In genomic region chr6:32244946-32245398, GRCh38 we compare ENCODE assay signal across 8 cellular contexts. TPM values are rescaled to one million over a fixed set of nuclear protein-coding genes. Genes with fewer than 3 reads are reported as not detected.
A peak's percentile ranks its signal among the peaks of the same experiment; 100 is the strongest.
DNase-seq lines count a peak whose midpoint lies in the region; ATAC-seq and TF ChIP-seq lines count a peak whose summit lies in the region.

No MANE protein-coding gene starts in this region.

- no peak overlapping the region for H3K27ac ChIP-seq in OCI-LY3 (ENCODE audit: low read length)

- no peaks in the 10 kb centered on the region for H3K4me1 ChIP-seq in BE2C
- H3K4me1 ChIP-seq in OCI-LY3 (ENCODE audit: low read length): peaks cover 25% of the 10 kb centered on the region

- H3K4me3 ChIP-seq in BE2C (ENCODE audit: low read depth, low read length): no peak overlapping the region
- no peak overlapping the region for H3K4me3 ChIP-seq in H7 (ENCODE audit: insufficient read depth, low read depth, low read length)
- H3K4me3 ChIP-seq in OCI-LY3 (ENCODE audit: low read length): peak overlapping the region; percentile 78

- DNase-seq in BE2C (peak; percentile 73), H7 (peak; percentile 93), fibroblast of gingiva (ENCODE audit: low read depth) (peak; percentile 82)
- DNase-seq in activated T-cell treated with anti-CD3 and anti-CD28 coated beads, Interleukin-2, amount 50 U/mL, for 1 hour: peak; percentile 76

- H3K9me3 ChIP-seq in BE2C (no peaks in the 10 kb centered on the region), OCI-LY3 (ENCODE audit: insufficient read depth, low read length) (no peaks in the 10 kb centered on the region)

- peak; percentile 82 for ATAC-seq in stimulated activated memory B cell treated with anti-CD40 and anti-IgM and Interleukin-4, amounts not matched to agents 10 μg/mL and 1 μg/mL and 100 μg/mL, for 72 hours
- ATAC-seq in HG02840 (IDR thresholded peaks at IDR 0.05; ENCODE audit: low FRiP score, unreplicated experiment): no peak

- H3K79me2 ChIP-seq in OCI-LY3 (ENCODE audit: low read length): no peaks in the 10 kb centered on the region

- peaks cover 7% of the 10 kb centered on the region for H3K9me3 Mint-ChIP-seq in nephron
- peaks cover 3% of the 10 kb centered on the region for H3K9me3 Mint-ChIP-seq in stimulated activated memory B cell treated with anti-CD40 and anti-IgM and Interleukin-4, amounts not matched to agents 10 μg/mL and 1 μg/mL and 100 μg/mL, for 72 hours

- H3K36me3 ChIP-seq in BE2C: no peaks in the 10 kb centered on the region
- H3K36me3 ChIP-seq in H7 (replicated peaks; ENCODE audit: control insufficient read depth, insufficient read depth, low read length): no peaks in the 10 kb centered on the region
- H3K36me3 ChIP-seq in OCI-LY3 (replicated peaks; ENCODE audit: low read depth, low read length): no peaks in the 10 kb centered on the region

- peak overlapping the region; percentile 90 for H2AFZ ChIP-seq in OCI-LY3 (ENCODE audit: low read depth, low read length)

- H3K4me1 Mint-ChIP-seq in nephron: peaks cover 25% of the 10 kb centered on the region
- H3K4me1 Mint-ChIP-seq in stimulated activated memory B cell treated with anti-CD40 and anti-IgM and Interleukin-4, amounts not matched to agents 10 μg/mL and 1 μg/mL and 100 μg/mL, for 72 hours: peaks cover 31% of the 10 kb centered on the region

- peaks cover 23% of the 10 kb centered on the region for H3K27me3 ChIP-seq in BE2C
- peaks cover 5% of the 10 kb centered on the region; the same call in 1 of the 2 replicates for H3K27me3 ChIP-seq in H7 (ENCODE audit: control insufficient read depth, insufficient read depth, low read length)
- H3K27me3 ChIP-seq in OCI-LY3 (ENCODE audit: low read depth, low read length): no peaks in the 10 kb centered on the region

- peak overlapping the region; percentile 83 for H3K4me2 ChIP-seq in OCI-LY3 (ENCODE audit: low read length)

- H3K4me3 Mint-ChIP-seq in nephron: peak overlapping the region; percentile 4 to 30 (median 18)
- H3K4me3 Mint-ChIP-seq in stimulated activated memory B cell treated with anti-CD40 and anti-IgM and Interleukin-4, amounts not matched to agents 10 μg/mL and 1 μg/mL and 100 μg/mL, for 72 hours: peak overlapping the region; percentile 67

- peak overlapping the region; percentile 53 for H3K9ac ChIP-seq in OCI-LY3 (ENCODE audit: low read length)

- TF ChIP-seq CTCF in BE2C (IDR thresholded peaks at IDR 0.05; ENCODE audit: low read depth, low read length) (peak; percentile 86), OCI-LY3 (IDR thresholded peaks at IDR 0.05; ENCODE audit: low read depth, low read length) (peak; percentile 82), nephron (IDR thresholded peaks at IDR 0.05; ENCODE audit: unreplicated experiment in 3 of 3) (peak; percentile 91 to 92 (median 92))

- no peaks in the 10 kb centered on the region for H4K20me1 ChIP-seq in OCI-LY3 (ENCODE audit: insufficient read depth, low read length)

- no peaks in the 10 kb centered on the region for H3K27me3 Mint-ChIP-seq in nephron (ENCODE audit: low read depth)
- H3K27me3 Mint-ChIP-seq in stimulated activated memory B cell treated with anti-CD40 and anti-IgM and Interleukin-4, amounts not matched to agents 10 μg/mL and 1 μg/mL and 100 μg/mL, for 72 hours: no peaks in the 10 kb centered on the region

- H3K27ac Mint-ChIP-seq in nephron: peak overlapping the region; percentile 25 to 60 (median 59)
- H3K27ac Mint-ChIP-seq in stimulated activated memory B cell treated with anti-CD40 and anti-IgM and Interleukin-4, amounts not matched to agents 10 μg/mL and 1 μg/mL and 100 μg/mL, for 72 hours: peak overlapping the region; percentile 70

- no peaks in the 10 kb centered on the region for H3K36me3 Mint-ChIP-seq in nephron (ENCODE audit: low read depth)
- H3K36me3 Mint-ChIP-seq in stimulated activated memory B cell treated with anti-CD40 and anti-IgM and Interleukin-4, amounts not matched to agents 10 μg/mL and 1 μg/mL and 100 μg/mL, for 72 hours: no peaks in the 10 kb centered on the region

RNA-seq across cellular contexts. Expression of gene NOTCH4, which starts 21.1 kb away (rescaled TPM):
- 2.2 TPM for polyA plus RNA-seq in BE2C (2012; ENCODE audit: insufficient read depth, insufficient read length, low read depth)
- total RNA-seq in H7 (2014; rRNA removed; shearing (Covaris generic)): 0.96 and 1.6 TPM in 2 replicates

RNA-seq across cellular contexts. Expression of gene GPSM3, which starts 52.5 kb away (rescaled TPM):
- polyA plus RNA-seq in BE2C (2012; ENCODE audit: insufficient read depth, insufficient read length, low read depth): 7.5 TPM
- 21.2 and 26.8 TPM in 2 replicates for total RNA-seq in H7 (2014; rRNA removed; shearing (Covaris generic))

RNA-seq across cellular contexts. Expression of gene PBX2, which starts 55.0 kb away (rescaled TPM):
- 84.6 TPM for polyA plus RNA-seq in BE2C (2012; ENCODE audit: insufficient read depth, insufficient read length, low read depth)
- total RNA-seq in H7 (2014; rRNA removed; shearing (Covaris generic)): 64.2 and 67.7 TPM in 2 replicates
